1 cellular context compared by ENCODE assay signal in the genomic region with DNA sequence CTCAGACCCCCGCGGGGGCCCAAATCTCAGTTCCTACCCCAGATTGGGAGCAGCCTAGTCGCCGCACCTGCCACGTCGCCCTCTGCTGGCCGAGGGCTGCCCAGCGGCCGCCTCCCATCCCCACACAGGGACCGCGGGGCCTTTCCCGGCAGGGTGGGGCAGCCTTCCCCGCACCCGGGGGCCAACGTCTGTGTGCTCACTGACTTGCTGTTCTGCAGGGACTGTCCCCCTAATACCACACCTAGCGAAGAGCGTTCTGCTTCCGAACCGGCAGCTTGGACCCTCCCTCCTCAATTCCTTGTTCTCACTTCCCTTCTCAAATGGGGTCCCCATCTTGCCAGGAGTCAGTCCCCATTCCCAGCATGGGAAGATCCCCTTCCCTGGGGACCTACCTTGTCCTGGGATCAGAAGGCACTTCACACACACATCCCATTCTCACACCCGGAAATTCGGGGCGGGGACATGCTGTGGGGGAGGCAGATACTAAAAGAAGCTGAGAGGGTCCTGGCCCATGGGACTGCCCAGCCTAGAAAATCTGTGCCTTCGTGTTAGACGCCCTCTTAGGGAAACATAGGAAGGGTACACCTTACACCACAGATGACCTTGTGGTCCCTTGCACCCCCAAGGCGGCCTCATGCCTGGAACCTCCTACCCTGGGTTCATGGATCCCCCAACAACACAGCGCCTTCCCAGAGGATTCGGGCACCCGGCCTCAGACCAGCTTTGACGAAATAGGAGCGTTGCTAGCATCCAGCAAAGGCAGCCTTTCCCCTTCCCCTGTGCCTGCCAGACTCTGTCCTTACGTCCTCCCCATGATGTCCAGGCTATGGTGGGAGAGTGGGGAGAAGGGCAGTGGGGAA.
TF ChIP-seq lines count a peak whose summit lies in the region.

No MANE protein-coding gene starts in this region.

TF ChIP-seq in K562, 482 proteins besides CTCF, POLR2A, EP300 and RAD21 (continued from another document and continues in another):
- TF ChIP-seq, protein P1, sequence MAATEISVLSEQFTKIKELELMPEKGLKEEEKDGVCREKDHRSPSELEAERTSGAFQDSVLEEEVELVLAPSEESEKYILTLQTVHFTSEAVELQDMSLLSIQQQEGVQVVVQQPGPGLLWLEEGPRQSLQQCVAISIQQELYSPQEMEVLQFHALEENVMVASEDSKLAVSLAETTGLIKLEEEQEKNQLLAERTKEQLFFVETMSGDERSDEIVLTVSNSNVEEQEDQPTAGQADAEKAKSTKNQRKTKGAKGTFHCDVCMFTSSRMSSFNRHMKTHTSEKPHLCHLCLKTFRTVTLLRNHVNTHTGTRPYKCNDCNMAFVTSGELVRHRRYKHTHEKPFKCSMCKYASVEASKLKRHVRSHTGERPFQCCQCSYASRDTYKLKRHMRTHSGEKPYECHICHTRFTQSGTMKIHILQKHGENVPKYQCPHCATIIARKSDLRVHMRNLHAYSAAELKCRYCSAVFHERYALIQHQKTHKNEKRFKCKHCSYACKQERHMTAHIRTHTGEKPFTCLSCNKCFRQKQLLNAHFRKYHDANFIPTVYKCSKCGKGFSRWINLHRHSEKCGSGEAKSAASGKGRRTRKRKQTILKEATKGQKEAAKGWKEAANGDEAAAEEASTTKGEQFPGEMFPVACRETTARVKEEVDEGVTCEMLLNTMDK (IDR thresholded peaks at IDR 0.05; ENCODE audit: borderline replicate concordance, insufficient read depth, low read depth, low read length, poor library complexity, severe bottlenecking), result peak; percentile 75
- TF ChIP-seq ZNF785 (CRISPR knock-in tag; IDR thresholded peaks at IDR 0.05) (no peak), ZNF695 (CRISPR knock-in tag; IDR thresholded peaks at IDR 0.05) (no peak), HDAC6 (IDR thresholded peaks at IDR 0.05; ENCODE audit: low read depth, low read length) (no peak), POU5F1 (IDR thresholded peaks at IDR 0.05; ENCODE audit: borderline replicate concordance, low read depth, low read length, partially characterized antibody) (no peak), KHSRP (IDR thresholded peaks at IDR 0.05) (no peak), BRCA1 (IDR thresholded peaks at IDR 0.05) (no peak), BRCA1 (CRISPR knock-in tag; IDR thresholded peaks at IDR 0.05) (no peak), U2AF1 (optimal IDR thresholded peaks at IDR 0.05; ENCODE audit: low read depth, low read length) (no peak), GTF2F1 (IDR thresholded peaks at IDR 0.05; ENCODE audit: low read depth, low read length) (no peak), ZNF133 (CRISPR knock-in tag; IDR thresholded peaks at IDR 0.05) (no peak), NR3C1 (CRISPR knock-in tag; IDR thresholded peaks at IDR 0.05) (no peak), POLR3G (IDR thresholded peaks at IDR 0.05; ENCODE audit: extremely low read depth, insufficient read length, insufficient replicate concordance) (no peak), SP2 (IDR thresholded peaks at IDR 0.05; ENCODE audit: extremely low read depth, low read depth, low read length, poor library complexity, severe bottlenecking) (no peak), MBD2 (IDR thresholded peaks at IDR 0.05; ENCODE audit: borderline replicate concordance, low read depth) (no peak), GABPA (tag; conservative IDR thresholded peaks at IDR 0.05; ENCODE audit: low read depth) (no peak), ZBTB17 (CRISPR knock-in tag; IDR thresholded peaks at IDR 0.05) (no peak), YY1 (IDR thresholded peaks at IDR 0.05; ENCODE audit: borderline replicate concordance in 1 of 3, control insufficient read depth in 1 of 3, extremely low read depth in 1 of 3, insufficient read depth in 3 of 3, insufficient read length in 1 of 3, insufficient replicate concordance in 2 of 3, low read depth in 1 of 3, low read length in 2 of 3) (peak in 2 of 3 experiments; percentile 11 to 25), ESRRA (IDR thresholded peaks at IDR 0.05; ENCODE audit: borderline replicate concordance, low read depth) (0 out of 2 replicates have a peak, but pooled peaks have one; percentile 10), GTF2A2 (tag; IDR thresholded peaks at IDR 0.05) (no peak), HMG20A (CRISPR knock-in tag; conservative IDR thresholded peaks at IDR 0.05) (no peak), SNIP1 (IDR thresholded peaks at IDR 0.05; ENCODE audit: low read depth) (no peak), PRPF4 (IDR thresholded peaks at IDR 0.05; ENCODE audit: insufficient read depth, low read depth, low read length, poor library complexity, severe bottlenecking) (no peak), KAT7 (CRISPR knock-in tag; IDR thresholded peaks at IDR 0.05; ENCODE audit: borderline replicate concordance) (no peak), MCM5 (IDR thresholded peaks at IDR 0.05; ENCODE audit: low read depth) (no peak), NR2C2 (CRISPR knock-in tag; IDR thresholded peaks at IDR 0.05) (no peak), NR2C2 (tag; IDR thresholded peaks at IDR 0.05) (no peak), MYC (IDR thresholded peaks at IDR 0.05; ENCODE audit: low read depth, low read length) (no peak), MYC (CRISPR knock-in tag; IDR thresholded peaks at IDR 0.05; ENCODE audit: borderline replicate concordance, low read depth) (no peak), STAG1 (CRISPR knock-in tag; IDR thresholded peaks at IDR 0.05; ENCODE audit: borderline replicate concordance) (no peak), EP400 (IDR thresholded peaks at IDR 0.05) (no peak)
- TF ChIP-seq, protein P2, sequence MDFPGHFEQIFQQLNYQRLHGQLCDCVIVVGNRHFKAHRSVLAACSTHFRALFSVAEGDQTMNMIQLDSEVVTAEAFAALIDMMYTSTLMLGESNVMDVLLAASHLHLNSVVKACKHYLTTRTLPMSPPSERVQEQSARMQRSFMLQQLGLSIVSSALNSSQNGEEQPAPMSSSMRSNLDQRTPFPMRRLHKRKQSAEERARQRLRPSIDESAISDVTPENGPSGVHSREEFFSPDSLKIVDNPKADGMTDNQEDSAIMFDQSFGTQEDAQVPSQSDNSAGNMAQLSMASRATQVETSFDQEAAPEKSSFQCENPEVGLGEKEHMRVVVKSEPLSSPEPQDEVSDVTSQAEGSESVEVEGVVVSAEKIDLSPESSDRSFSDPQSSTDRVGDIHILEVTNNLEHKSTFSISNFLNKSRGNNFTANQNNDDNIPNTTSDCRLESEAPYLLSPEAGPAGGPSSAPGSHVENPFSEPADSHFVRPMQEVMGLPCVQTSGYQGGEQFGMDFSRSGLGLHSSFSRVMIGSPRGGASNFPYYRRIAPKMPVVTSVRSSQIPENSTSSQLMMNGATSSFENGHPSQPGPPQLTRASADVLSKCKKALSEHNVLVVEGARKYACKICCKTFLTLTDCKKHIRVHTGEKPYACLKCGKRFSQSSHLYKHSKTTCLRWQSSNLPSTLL (IDR thresholded peaks at IDR 0.05), result no peak
- TF ChIP-seq, protein P3, sequence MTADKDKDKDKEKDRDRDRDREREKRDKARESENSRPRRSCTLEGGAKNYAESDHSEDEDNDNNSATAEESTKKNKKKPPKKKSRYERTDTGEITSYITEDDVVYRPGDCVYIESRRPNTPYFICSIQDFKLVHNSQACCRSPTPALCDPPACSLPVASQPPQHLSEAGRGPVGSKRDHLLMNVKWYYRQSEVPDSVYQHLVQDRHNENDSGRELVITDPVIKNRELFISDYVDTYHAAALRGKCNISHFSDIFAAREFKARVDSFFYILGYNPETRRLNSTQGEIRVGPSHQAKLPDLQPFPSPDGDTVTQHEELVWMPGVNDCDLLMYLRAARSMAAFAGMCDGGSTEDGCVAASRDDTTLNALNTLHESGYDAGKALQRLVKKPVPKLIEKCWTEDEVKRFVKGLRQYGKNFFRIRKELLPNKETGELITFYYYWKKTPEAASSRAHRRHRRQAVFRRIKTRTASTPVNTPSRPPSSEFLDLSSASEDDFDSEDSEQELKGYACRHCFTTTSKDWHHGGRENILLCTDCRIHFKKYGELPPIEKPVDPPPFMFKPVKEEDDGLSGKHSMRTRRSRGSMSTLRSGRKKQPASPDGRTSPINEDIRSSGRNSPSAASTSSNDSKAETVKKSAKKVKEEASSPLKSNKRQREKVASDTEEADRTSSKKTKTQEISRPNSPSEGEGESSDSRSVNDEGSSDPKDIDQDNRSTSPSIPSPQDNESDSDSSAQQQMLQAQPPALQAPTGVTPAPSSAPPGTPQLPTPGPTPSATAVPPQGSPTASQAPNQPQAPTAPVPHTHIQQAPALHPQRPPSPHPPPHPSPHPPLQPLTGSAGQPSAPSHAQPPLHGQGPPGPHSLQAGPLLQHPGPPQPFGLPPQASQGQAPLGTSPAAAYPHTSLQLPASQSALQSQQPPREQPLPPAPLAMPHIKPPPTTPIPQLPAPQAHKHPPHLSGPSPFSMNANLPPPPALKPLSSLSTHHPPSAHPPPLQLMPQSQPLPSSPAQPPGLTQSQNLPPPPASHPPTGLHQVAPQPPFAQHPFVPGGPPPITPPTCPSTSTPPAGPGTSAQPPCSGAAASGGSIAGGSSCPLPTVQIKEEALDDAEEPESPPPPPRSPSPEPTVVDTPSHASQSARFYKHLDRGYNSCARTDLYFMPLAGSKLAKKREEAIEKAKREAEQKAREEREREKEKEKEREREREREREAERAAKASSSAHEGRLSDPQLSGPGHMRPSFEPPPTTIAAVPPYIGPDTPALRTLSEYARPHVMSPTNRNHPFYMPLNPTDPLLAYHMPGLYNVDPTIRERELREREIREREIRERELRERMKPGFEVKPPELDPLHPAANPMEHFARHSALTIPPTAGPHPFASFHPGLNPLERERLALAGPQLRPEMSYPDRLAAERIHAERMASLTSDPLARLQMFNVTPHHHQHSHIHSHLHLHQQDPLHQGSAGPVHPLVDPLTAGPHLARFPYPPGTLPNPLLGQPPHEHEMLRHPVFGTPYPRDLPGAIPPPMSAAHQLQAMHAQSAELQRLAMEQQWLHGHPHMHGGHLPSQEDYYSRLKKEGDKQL (CRISPR knock-in tag; IDR thresholded peaks at IDR 0.05; ENCODE audit: borderline replicate concordance), result no peak
- TF ChIP-seq, protein P4, sequence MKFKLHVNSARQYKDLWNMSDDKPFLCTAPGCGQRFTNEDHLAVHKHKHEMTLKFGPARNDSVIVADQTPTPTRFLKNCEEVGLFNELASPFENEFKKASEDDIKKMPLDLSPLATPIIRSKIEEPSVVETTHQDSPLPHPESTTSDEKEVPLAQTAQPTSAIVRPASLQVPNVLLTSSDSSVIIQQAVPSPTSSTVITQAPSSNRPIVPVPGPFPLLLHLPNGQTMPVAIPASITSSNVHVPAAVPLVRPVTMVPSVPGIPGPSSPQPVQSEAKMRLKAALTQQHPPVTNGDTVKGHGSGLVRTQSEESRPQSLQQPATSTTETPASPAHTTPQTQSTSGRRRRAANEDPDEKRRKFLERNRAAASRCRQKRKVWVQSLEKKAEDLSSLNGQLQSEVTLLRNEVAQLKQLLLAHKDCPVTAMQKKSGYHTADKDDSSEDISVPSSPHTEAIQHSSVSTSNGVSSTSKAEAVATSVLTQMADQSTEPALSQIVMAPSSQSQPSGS (CRISPR knock-in tag; IDR thresholded peaks at IDR 0.05), result no peak
- TF ChIP-seq, protein P5, sequence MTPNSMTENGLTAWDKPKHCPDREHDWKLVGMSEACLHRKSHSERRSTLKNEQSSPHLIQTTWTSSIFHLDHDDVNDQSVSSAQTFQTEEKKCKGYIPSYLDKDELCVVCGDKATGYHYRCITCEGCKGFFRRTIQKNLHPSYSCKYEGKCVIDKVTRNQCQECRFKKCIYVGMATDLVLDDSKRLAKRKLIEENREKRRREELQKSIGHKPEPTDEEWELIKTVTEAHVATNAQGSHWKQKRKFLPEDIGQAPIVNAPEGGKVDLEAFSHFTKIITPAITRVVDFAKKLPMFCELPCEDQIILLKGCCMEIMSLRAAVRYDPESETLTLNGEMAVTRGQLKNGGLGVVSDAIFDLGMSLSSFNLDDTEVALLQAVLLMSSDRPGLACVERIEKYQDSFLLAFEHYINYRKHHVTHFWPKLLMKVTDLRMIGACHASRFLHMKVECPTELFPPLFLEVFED (CRISPR knock-in tag; conservative IDR thresholded peaks at IDR 0.05), result no peak
- TF ChIP-seq, protein P6, sequence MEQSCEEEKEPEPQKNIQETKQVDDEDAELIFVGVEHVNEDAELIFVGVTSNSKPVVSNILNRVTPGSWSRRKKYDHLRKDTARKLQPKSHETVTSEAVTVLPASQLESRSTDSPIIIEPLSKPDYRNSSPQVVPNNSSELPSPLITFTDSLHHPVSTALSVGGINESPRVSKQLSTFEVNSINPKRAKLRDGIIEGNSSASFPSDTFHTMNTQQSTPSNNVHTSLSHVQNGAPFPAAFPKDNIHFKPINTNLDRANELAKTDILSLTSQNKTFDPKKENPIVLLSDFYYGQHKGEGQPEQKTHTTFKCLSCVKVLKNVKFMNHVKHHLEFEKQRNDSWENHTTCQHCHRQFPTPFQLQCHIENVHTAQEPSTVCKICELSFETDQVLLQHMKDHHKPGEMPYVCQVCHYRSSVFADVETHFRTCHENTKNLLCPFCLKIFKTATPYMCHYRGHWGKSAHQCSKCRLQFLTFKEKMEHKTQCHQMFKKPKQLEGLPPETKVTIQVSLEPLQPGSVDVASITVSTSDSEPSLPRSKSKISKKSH (CRISPR knock-in tag; IDR thresholded peaks at IDR 0.05), result no peak
- TF ChIP-seq, protein P7, sequence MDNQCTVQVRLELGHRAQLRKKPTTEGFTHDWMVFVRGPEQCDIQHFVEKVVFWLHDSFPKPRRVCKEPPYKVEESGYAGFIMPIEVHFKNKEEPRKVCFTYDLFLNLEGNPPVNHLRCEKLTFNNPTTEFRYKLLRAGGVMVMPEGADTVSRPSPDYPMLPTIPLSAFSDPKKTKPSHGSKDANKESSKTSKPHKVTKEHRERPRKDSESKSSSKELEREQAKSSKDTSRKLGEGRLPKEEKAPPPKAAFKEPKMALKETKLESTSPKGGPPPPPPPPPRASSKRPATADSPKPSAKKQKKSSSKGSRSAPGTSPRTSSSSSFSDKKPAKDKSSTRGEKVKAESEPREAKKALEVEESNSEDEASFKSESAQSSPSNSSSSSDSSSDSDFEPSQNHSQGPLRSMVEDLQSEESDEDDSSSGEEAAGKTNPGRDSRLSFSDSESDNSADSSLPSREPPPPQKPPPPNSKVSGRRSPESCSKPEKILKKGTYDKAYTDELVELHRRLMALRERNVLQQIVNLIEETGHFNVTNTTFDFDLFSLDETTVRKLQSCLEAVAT (IDR thresholded peaks at IDR 0.05), result no peak
- TF ChIP-seq, protein P8, sequence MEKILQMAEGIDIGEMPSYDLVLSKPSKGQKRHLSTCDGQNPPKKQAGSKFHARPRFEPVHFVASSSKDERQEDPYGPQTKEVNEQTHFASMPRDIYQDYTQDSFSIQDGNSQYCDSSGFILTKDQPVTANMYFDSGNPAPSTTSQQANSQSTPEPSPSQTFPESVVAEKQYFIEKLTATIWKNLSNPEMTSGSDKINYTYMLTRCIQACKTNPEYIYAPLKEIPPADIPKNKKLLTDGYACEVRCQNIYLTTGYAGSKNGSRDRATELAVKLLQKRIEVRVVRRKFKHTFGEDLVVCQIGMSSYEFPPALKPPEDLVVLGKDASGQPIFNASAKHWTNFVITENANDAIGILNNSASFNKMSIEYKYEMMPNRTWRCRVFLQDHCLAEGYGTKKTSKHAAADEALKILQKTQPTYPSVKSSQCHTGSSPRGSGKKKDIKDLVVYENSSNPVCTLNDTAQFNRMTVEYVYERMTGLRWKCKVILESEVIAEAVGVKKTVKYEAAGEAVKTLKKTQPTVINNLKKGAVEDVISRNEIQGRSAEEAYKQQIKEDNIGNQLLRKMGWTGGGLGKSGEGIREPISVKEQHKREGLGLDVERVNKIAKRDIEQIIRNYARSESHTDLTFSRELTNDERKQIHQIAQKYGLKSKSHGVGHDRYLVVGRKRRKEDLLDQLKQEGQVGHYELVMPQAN (IDR thresholded peaks at IDR 0.05; ENCODE audit: borderline replicate concordance), result no peak
